ENCODE assay signal across 1 cellular context in the genomic region with DNA sequence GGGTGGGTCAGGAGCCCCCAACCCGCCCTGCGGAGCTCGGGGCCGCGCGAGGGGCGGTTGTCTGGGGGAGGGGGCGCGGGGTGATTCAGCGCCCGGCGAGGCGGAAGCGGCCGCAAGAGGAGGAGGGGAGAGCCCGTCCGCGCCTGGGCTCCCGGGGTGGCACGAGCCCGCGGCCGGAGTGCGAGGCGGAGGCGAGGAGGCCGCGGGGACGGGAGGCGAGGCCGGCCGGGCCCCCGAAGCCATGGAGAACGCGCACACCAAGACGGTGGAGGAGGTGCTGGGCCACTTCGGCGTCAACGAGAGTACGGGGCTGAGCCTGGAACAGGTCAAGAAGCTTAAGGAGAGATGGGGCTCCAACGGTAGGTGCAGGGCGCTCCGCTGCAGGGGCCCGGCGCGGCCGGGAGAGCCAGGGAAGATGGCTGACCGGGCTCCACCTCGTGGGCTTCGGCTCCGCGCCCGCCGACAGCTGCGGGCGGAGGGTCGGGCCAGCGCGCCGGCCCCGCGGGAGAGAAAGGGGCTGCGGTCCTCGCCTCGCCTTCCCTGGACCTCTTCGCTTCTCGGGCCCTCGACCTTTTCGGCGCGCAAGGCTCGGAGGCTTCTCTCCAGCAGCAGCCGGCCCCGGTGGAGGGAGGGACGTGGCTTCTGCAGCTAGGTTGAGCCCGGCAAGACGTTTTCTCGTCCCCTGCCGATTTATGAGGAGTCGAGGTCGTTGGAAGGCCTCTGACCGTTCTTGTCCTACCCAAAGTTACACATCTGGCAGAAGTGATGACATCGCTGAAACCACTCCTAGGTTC.
A peak's percentile ranks its signal among the peaks of the same experiment; 100 is the strongest.
TF ChIP-seq lines count a peak whose summit lies in the region.

No MANE protein-coding gene starts in this region.

TF ChIP-seq in WTC11, 78 proteins besides CTCF, POLR2A, EP300 and RAD21 (continued from another document):
- TF ChIP-seq, protein P1, sequence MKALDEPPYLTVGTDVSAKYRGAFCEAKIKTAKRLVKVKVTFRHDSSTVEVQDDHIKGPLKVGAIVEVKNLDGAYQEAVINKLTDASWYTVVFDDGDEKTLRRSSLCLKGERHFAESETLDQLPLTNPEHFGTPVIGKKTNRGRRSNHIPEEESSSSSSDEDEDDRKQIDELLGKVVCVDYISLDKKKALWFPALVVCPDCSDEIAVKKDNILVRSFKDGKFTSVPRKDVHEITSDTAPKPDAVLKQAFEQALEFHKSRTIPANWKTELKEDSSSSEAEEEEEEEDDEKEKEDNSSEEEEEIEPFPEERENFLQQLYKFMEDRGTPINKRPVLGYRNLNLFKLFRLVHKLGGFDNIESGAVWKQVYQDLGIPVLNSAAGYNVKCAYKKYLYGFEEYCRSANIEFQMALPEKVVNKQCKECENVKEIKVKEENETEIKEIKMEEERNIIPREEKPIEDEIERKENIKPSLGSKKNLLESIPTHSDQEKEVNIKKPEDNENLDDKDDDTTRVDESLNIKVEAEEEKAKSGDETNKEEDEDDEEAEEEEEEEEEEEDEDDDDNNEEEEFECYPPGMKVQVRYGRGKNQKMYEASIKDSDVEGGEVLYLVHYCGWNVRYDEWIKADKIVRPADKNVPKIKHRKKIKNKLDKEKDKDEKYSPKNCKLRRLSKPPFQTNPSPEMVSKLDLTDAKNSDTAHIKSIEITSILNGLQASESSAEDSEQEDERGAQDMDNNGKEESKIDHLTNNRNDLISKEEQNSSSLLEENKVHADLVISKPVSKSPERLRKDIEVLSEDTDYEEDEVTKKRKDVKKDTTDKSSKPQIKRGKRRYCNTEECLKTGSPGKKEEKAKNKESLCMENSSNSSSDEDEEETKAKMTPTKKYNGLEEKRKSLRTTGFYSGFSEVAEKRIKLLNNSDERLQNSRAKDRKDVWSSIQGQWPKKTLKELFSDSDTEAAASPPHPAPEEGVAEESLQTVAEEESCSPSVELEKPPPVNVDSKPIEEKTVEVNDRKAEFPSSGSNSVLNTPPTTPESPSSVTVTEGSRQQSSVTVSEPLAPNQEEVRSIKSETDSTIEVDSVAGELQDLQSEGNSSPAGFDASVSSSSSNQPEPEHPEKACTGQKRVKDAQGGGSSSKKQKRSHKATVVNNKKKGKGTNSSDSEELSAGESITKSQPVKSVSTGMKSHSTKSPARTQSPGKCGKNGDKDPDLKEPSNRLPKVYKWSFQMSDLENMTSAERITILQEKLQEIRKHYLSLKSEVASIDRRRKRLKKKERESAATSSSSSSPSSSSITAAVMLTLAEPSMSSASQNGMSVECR (CRISPR knock-in tag; IDR thresholded peaks at IDR 0.05; ENCODE audit: borderline replicate concordance) = peak; percentile 32; the same call in 1 of the 2 replicates
- TF ChIP-seq, protein P2, sequence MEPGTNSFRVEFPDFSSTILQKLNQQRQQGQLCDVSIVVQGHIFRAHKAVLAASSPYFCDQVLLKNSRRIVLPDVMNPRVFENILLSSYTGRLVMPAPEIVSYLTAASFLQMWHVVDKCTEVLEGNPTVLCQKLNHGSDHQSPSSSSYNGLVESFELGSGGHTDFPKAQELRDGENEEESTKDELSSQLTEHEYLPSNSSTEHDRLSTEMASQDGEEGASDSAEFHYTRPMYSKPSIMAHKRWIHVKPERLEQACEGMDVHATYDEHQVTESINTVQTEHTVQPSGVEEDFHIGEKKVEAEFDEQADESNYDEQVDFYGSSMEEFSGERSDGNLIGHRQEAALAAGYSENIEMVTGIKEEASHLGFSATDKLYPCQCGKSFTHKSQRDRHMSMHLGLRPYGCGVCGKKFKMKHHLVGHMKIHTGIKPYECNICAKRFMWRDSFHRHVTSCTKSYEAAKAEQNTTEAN (CRISPR knock-in tag; IDR thresholded peaks at IDR 0.05) = 0 out of 2 replicates have a peak, but pooled peaks have one; percentile 64
- TF ChIP-seq ZNF232 (CRISPR knock-in tag; IDR thresholded peaks at IDR 0.05) (peak; percentile 56), MXD4 (CRISPR knock-in tag; IDR thresholded peaks at IDR 0.05; ENCODE audit: borderline replicate concordance) (no peak), ESRRA (CRISPR knock-in tag; IDR thresholded peaks at IDR 0.05; ENCODE audit: borderline replicate concordance) (no peak), MYBL2 (CRISPR knock-in tag; IDR thresholded peaks at IDR 0.05) (0 out of 2 replicates have a peak, but pooled peaks have one; percentile 57)
- TF ChIP-seq, protein P3, sequence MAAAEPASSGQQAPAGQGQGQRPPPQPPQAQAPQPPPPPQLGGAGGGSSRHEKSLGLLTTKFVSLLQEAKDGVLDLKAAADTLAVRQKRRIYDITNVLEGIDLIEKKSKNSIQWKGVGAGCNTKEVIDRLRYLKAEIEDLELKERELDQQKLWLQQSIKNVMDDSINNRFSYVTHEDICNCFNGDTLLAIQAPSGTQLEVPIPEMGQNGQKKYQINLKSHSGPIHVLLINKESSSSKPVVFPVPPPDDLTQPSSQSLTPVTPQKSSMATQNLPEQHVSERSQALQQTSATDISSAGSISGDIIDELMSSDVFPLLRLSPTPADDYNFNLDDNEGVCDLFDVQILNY (CRISPR knock-in tag; IDR thresholded peaks at IDR 0.05) = peak; percentile 59; the same call in 1 of the 2 replicates
- TF ChIP-seq, protein P4, sequence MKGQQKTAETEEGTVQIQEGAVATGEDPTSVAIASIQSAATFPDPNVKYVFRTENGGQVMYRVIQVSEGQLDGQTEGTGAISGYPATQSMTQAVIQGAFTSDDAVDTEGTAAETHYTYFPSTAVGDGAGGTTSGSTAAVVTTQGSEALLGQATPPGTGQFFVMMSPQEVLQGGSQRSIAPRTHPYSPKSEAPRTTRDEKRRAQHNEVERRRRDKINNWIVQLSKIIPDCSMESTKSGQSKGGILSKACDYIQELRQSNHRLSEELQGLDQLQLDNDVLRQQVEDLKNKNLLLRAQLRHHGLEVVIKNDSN (CRISPR knock-in tag; IDR thresholded peaks at IDR 0.05) = 0 out of 2 replicates have a peak, but pooled peaks have one; percentile 45
- TF ChIP-seq, protein P5, sequence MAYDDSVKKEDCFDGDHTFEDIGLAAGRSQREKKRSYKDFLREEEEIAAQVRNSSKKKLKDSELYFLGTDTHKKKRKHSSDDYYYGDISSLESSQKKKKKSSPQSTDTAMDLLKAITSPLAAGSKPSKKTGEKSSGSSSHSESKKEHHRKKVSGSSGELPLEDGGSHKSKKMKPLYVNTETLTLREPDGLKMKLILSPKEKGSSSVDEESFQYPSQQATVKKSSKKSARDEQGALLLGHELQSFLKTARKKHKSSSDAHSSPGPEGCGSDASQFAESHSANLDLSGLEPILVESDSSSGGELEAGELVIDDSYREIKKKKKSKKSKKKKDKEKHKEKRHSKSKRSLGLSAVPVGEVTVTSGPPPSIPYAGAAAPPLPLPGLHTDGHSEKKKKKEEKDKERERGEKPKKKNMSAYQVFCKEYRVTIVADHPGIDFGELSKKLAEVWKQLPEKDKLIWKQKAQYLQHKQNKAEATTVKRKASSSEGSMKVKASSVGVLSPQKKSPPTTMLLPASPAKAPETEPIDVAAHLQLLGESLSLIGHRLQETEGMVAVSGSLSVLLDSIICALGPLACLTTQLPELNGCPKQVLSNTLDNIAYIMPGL (CRISPR knock-in tag; IDR thresholded peaks at IDR 0.05) = peak; percentile 94; the same call in 1 of the 2 replicates
- TF ChIP-seq, protein P6, sequence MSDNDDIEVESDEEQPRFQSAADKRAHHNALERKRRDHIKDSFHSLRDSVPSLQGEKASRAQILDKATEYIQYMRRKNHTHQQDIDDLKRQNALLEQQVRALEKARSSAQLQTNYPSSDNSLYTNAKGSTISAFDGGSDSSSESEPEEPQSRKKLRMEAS (CRISPR knock-in tag; IDR thresholded peaks at IDR 0.05) = peak; percentile 68; the same call in 1 of the 2 replicates
- TF ChIP-seq, protein P7, sequence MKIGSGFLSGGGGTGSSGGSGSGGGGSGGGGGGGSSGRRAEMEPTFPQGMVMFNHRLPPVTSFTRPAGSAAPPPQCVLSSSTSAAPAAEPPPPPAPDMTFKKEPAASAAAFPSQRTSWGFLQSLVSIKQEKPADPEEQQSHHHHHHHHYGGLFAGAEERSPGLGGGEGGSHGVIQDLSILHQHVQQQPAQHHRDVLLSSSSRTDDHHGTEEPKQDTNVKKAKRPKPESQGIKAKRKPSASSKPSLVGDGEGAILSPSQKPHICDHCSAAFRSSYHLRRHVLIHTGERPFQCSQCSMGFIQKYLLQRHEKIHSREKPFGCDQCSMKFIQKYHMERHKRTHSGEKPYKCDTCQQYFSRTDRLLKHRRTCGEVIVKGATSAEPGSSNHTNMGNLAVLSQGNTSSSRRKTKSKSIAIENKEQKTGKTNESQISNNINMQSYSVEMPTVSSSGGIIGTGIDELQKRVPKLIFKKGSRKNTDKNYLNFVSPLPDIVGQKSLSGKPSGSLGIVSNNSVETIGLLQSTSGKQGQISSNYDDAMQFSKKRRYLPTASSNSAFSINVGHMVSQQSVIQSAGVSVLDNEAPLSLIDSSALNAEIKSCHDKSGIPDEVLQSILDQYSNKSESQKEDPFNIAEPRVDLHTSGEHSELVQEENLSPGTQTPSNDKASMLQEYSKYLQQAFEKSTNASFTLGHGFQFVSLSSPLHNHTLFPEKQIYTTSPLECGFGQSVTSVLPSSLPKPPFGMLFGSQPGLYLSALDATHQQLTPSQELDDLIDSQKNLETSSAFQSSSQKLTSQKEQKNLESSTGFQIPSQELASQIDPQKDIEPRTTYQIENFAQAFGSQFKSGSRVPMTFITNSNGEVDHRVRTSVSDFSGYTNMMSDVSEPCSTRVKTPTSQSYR (CRISPR knock-in tag; IDR thresholded peaks at IDR 0.05) = 0 out of 2 replicates have a peak, but pooled peaks have one; percentile 11
TF ChIP-seq in WTC11: peak in this region for 17.
